Comparison of ENCODE assay signal across 14 cellular contexts in genomic region chr4:108159845-108160244, GRCh38. TPM values are rescaled to one million over a fixed set of nuclear protein-coding genes. Genes with fewer than 3 reads are reported as not detected.
DNase-seq lines count a peak whose midpoint lies in the region; ATAC-seq and TF ChIP-seq lines count a peak whose summit lies in the region.
"Had no signal": no experiment of that assay in that cellular context is flagged by ENCODE, and none has a peak within 500 bp of the region (broad histone marks: within the 10 kb centered on the region; RNA-seq: fewer than 3 reads in every experiment).

No MANE protein-coding gene starts in this region.

- no peaks in the 10 kb centered on the region for H3K9me3 Mint-ChIP-seq in activated CD8-positive, alpha-beta memory T cell treated with anti-CD3 and anti-CD28 coated beads, Interleukin-2, amount 10 ng/mL, durations not matched to agents 7 days and 5 days (ENCODE audit: low read depth)
- H3K9me3 Mint-ChIP-seq in T-helper 2 cell treated with Interferon-gamma antibody and Interleukin-4, amounts not matched to agents 5 μg/mL and 100 μg/mL, for 36 hours: no peaks in the 10 kb centered on the region
- H3K9me3 Mint-ChIP-seq in effector memory CD8-positive, alpha-beta T cell: no peaks in the 10 kb centered on the region

- H3K36me3 Mint-ChIP-seq in activated CD8-positive, alpha-beta memory T cell treated with anti-CD3 and anti-CD28 coated beads, Interleukin-2, amount 10 ng/mL, durations not matched to agents 7 days and 5 days: peaks cover 9% of the 10 kb centered on the region
- peaks cover 72% of the 10 kb centered on the region for H3K36me3 Mint-ChIP-seq in T-helper 2 cell treated with Interferon-gamma antibody and Interleukin-4, amounts not matched to agents 5 μg/mL and 100 μg/mL, for 36 hours (ENCODE audit: low read depth)
- H3K36me3 Mint-ChIP-seq in effector memory CD8-positive, alpha-beta T cell (ENCODE audit: insufficient read depth): no peaks in the 10 kb centered on the region

- peak overlapping the region; percentile 2 for H3K4me3 Mint-ChIP-seq in activated CD8-positive, alpha-beta memory T cell treated with anti-CD3 and anti-CD28 coated beads, Interleukin-2, amount 10 ng/mL, durations not matched to agents 7 days and 5 days
- peak overlapping the region; percentile 80 for H3K4me3 Mint-ChIP-seq in T-helper 2 cell treated with Interferon-gamma antibody and Interleukin-4, amounts not matched to agents 5 μg/mL and 100 μg/mL, for 36 hours
- H3K4me3 Mint-ChIP-seq in effector memory CD8-positive, alpha-beta T cell: no peak overlapping the region

- DNase-seq in activated CD8-positive, alpha-beta memory T cell treated with anti-CD3 and anti-CD28 coated beads, Interleukin-2, amount 10 ng/mL, durations not matched to agents 7 days and 5 days: no peak
- DNase-seq in activated CD8-positive, alpha-beta memory T cell treated with anti-CD3 and anti-CD28 coated beads, Interleukin-2, amount 50 U/mL, for 48 hours: no peak
- no peak for DNase-seq in T-helper 2 cell treated with Interferon-gamma antibody and Interleukin-4, amounts not matched to agents 5 μg/mL and 100 μg/mL, for 36 hours (ENCODE audit: low spot score)
- DNase-seq in effector memory CD8-positive, alpha-beta T cell: no peak
- DNase-seq in stimulated activated CD8-positive, alpha-beta memory T cell treated with anti-CD3 and anti-CD28 coated beads, Interleukin-4, amount 100 ng/mL, for 48 hours: no peak
- DNase-seq in GM20000 (ENCODE audit: low spot score): no peak
- DNase-seq: activated effector memory CD4-positive, alpha-beta T cell treated with anti-CD3 and anti-CD28 coated beads, Interleukin-2, amount 50 U/mL, for 16 hours; GF-D8; NCI-H1105; stimulated activated CD4-positive, alpha-beta T cell treated with anti-CD3 and anti-CD28 coated beads, Interleukin-4, amount 100 ng/mL, for 24 hours; SW 1271 had no signal

- peaks cover 59% of the 10 kb centered on the region for H3K27me3 Mint-ChIP-seq in activated CD8-positive, alpha-beta memory T cell treated with anti-CD3 and anti-CD28 coated beads, Interleukin-2, amount 10 ng/mL, durations not matched to agents 7 days and 5 days
- H3K27me3 Mint-ChIP-seq in T-helper 2 cell treated with Interferon-gamma antibody and Interleukin-4, amounts not matched to agents 5 μg/mL and 100 μg/mL, for 36 hours (ENCODE audit: low read depth): no peaks in the 10 kb centered on the region
- peaks cover 39 to 45% of the 10 kb centered on the region in 2 donors for H3K27me3 Mint-ChIP-seq in effector memory CD8-positive, alpha-beta T cell

- H3K27ac Mint-ChIP-seq in activated CD8-positive, alpha-beta memory T cell treated with anti-CD3 and anti-CD28 coated beads, Interleukin-2, amount 10 ng/mL, durations not matched to agents 7 days and 5 days: no peak overlapping the region
- H3K27ac Mint-ChIP-seq in T-helper 2 cell treated with Interferon-gamma antibody and Interleukin-4, amounts not matched to agents 5 μg/mL and 100 μg/mL, for 36 hours: peak overlapping the region; percentile 64
- H3K27ac Mint-ChIP-seq in effector memory CD8-positive, alpha-beta T cell: no peak overlapping the region

- peak; percentile 40 for ATAC-seq in activated CD8-positive, alpha-beta memory T cell treated with anti-CD3 and anti-CD28 coated beads, Interleukin-2, amount 10 ng/mL, durations not matched to agents 7 days and 5 days
- ATAC-seq in GM19397 (IDR thresholded peaks at IDR 0.05; ENCODE audit: unreplicated experiment): peak; percentile 57
- peak; percentile 58 for ATAC-seq in effector memory CD8-positive, alpha-beta T cell (replicated peaks)
- no peak for ATAC-seq in GM19452 (IDR thresholded peaks at IDR 0.05; ENCODE audit: unreplicated experiment)
- ATAC-seq: K562 had no signal

- no peak for TF ChIP-seq CTCF in GM20000 (IDR thresholded peaks at IDR 0.05; ENCODE audit: extremely low read depth, missing control alignments)

- H3K4me1 Mint-ChIP-seq in activated CD8-positive, alpha-beta memory T cell treated with anti-CD3 and anti-CD28 coated beads, Interleukin-2, amount 10 ng/mL, durations not matched to agents 7 days and 5 days: peaks cover 42% of the 10 kb centered on the region
- H3K4me1 Mint-ChIP-seq in T-helper 2 cell treated with Interferon-gamma antibody and Interleukin-4, amounts not matched to agents 5 μg/mL and 100 μg/mL, for 36 hours (ENCODE audit: low read depth): peaks cover 81% of the 10 kb centered on the region
- peaks cover 6 to 13% of the 10 kb centered on the region in 2 donors for H3K4me1 Mint-ChIP-seq in effector memory CD8-positive, alpha-beta T cell (ENCODE audit: low read depth in 2 of 2)

- CTCF ChIA-PET in activated CD8-positive, alpha-beta memory T cell treated with anti-CD3 and anti-CD28 coated beads, Interleukin-2, amount 10 ng/mL, durations not matched to agents 7 days and 5 days (lab: Charles Lee): interaction anchor here (1.1 to 1.3 kb wide), 3 partner anchors 10 to 411 kb away, joined by 3 to 7 read pairs (median 4); no protein-coding TSS in a partner anchor

RNA-seq across cellular contexts. Expression of gene LEF1, which starts 8.9 kb away (rescaled TPM):
- 10 to 100 TPM; 29.4 to 30.6 TPM for total RNA-seq in activated CD8-positive, alpha-beta memory T cell treated with anti-CD3 and anti-CD28 coated beads, Interleukin-2, amount 10 ng/mL, durations not matched to agents 7 days and 5 days

Comparison
In these comparisons a context has a peak if more than half of its experiments do, and no peak if none do; other contexts are left out.
1. H3K4me3 Mint-ChIP-seq: peak in activated CD8-positive, alpha-beta memory T cell treated with anti-CD3 and anti-CD28 coated beads, Interleukin-2, amount 10 ng/mL, durations not matched to agents 7 days and 5 days (single experiment) and T-helper 2 cell treated with Interferon-gamma antibody and Interleukin-4, amounts not matched to agents 5 μg/mL and 100 μg/mL, for 36 hours (single experiment); none in effector memory CD8-positive, alpha-beta T cell (0 of 2).